ENCODE assay signal across 17 cellular contexts in genomic region chrX:120795301-120795700, GRCh38.
DNase-seq lines count a peak whose midpoint lies in the region; ATAC-seq and TF ChIP-seq lines count a peak whose summit lies in the region.
"Had no signal": no experiment of that assay in that cellular context is flagged by ENCODE, and none has a peak within 500 bp of the region (broad histone marks: within the 10 kb centered on the region; RNA-seq: fewer than 3 reads in every experiment).

No MANE protein-coding gene starts in this region.

- no peaks in the 10 kb centered on the region for H3K9me3 ChIP-seq in MG63

- H3K4me3 ChIP-seq in MG63 (no peak overlapping the region), choroid plexus epithelial cell (ENCODE audit: low read depth, low read length) (no peak overlapping the region), foreskin fibroblast (ENCODE audit: low read depth in 1 of 2, low read length in 2 of 2) (no peak overlapping the region)
- H3K4me3 ChIP-seq: GM23338, K562 had no signal

- H3K27me3 Mint-ChIP-seq in activated T-cell treated with anti-CD3 and anti-CD28 coated beads, Interleukin-2, amount 50 U/mL, for 24 hours = peaks cover 13% of the 10 kb centered on the region
- H3K27me3 Mint-ChIP-seq in stimulated activated naive CD8-positive, alpha-beta T cell treated with anti-CD3 and anti-CD28 coated beads, Interleukin-15, amount 100 ng/mL, for 72 hours = no peaks in the 10 kb centered on the region
- H3K27me3 Mint-ChIP-seq: CD4-positive, alpha-beta memory T cell had no signal

- no peaks in the 10 kb centered on the region for H3K36me3 ChIP-seq in MG63

- H3K9me3 Mint-ChIP-seq in activated T-cell treated with anti-CD3 and anti-CD28 coated beads, Interleukin-2, amount 50 U/mL, for 24 hours = no peaks in the 10 kb centered on the region
- H3K9me3 Mint-ChIP-seq in stimulated activated naive CD8-positive, alpha-beta T cell treated with anti-CD3 and anti-CD28 coated beads, Interleukin-15, amount 100 ng/mL, for 72 hours = no peaks in the 10 kb centered on the region
- H3K9me3 Mint-ChIP-seq: CD4-positive, alpha-beta memory T cell; GM23338 had no signal

- ATAC-seq in stimulated activated naive CD8-positive, alpha-beta T cell treated with anti-CD3 and anti-CD28 coated beads, Interleukin-15, Interleukin-2, amounts not matched to agents 100 U/mL and 50 U/mL, for 24 hours = no peak
- ATAC-seq in stimulated activated naive CD8-positive, alpha-beta T cell treated with anti-CD3 and anti-CD28 coated beads, Interleukin-15, amount 100 ng/mL, for 72 hours = no peak
- ATAC-seq: GM23338, HCT116, K562, Panc1 had no signal

- H3K27ac Mint-ChIP-seq in activated T-cell treated with anti-CD3 and anti-CD28 coated beads, Interleukin-2, amount 50 U/mL, for 24 hours = peak overlapping the region; percentile 34
- no peak overlapping the region for H3K27ac Mint-ChIP-seq in stimulated activated naive CD8-positive, alpha-beta T cell treated with anti-CD3 and anti-CD28 coated beads, Interleukin-15, amount 100 ng/mL, for 72 hours
- H3K27ac Mint-ChIP-seq: GM23338 had no signal

- no peaks in the 10 kb centered on the region for H3K27me3 ChIP-seq in MG63

- no peak for DNase-seq in activated T-cell treated with anti-CD3 and anti-CD28 coated beads, Interleukin-2, amount 50 U/mL, for 24 hours
- no peak for DNase-seq in activated T-cell treated with anti-CD3 and anti-CD28 coated beads for 4 hours
- peak; percentile 0 for DNase-seq in MG63
- peak; percentile 55 for DNase-seq in choroid plexus epithelial cell (ENCODE audit: low read depth)
- DNase-seq in foreskin fibroblast = peak; percentile 26 to 58
- DNase-seq in anterior cingulate cortex (lab: John Stamatoyannopoulos, UW) = no peak
- no peak for DNase-seq in stimulated activated naive CD8-positive, alpha-beta T cell treated with anti-CD3 and anti-CD28 coated beads, Interleukin-15, Interleukin-2, amounts not matched to agents 100 U/mL and 50 U/mL, for 24 hours
- no peak for DNase-seq in stimulated activated naive CD8-positive, alpha-beta T cell treated with anti-CD3 and anti-CD28 coated beads, Interleukin-15, amount 100 ng/mL, for 72 hours
- DNase-seq: CD4-positive, alpha-beta memory T cell; NCI-H1048; NCI-H1436 treated with DMSO at 0.1 percent for 48 hours; NCI-H2081; NCI-H524 had no signal

- no peak overlapping the region for H3K4me3 Mint-ChIP-seq in activated T-cell treated with anti-CD3 and anti-CD28 coated beads, Interleukin-2, amount 50 U/mL, for 24 hours
- H3K4me3 Mint-ChIP-seq in stimulated activated naive CD8-positive, alpha-beta T cell treated with anti-CD3 and anti-CD28 coated beads, Interleukin-15, amount 100 ng/mL, for 72 hours = no peak overlapping the region
- H3K4me3 Mint-ChIP-seq: CD4-positive, alpha-beta memory T cell; GM23338 had no signal

- peaks cover 54% of the 10 kb centered on the region for H3K4me1 Mint-ChIP-seq in activated T-cell treated with anti-CD3 and anti-CD28 coated beads, Interleukin-2, amount 50 U/mL, for 24 hours (ENCODE audit: low read depth)
- H3K4me1 Mint-ChIP-seq in stimulated activated naive CD8-positive, alpha-beta T cell treated with anti-CD3 and anti-CD28 coated beads, Interleukin-15, amount 100 ng/mL, for 72 hours = peaks cover 11% of the 10 kb centered on the region

- TF ChIP-seq CTCF in choroid plexus epithelial cell (conservative IDR thresholded peaks at IDR 0.05; ENCODE audit: low read depth, low read length) (no peak), foreskin fibroblast (IDR thresholded peaks at IDR 0.05; ENCODE audit: low read depth, low read length) (no peak)

- H3K36me3 Mint-ChIP-seq in activated T-cell treated with anti-CD3 and anti-CD28 coated beads, Interleukin-2, amount 50 U/mL, for 24 hours (ENCODE audit: low read depth) = no peaks in the 10 kb centered on the region
- H3K36me3 Mint-ChIP-seq: CD4-positive, alpha-beta memory T cell had no signal

Comparison
In these comparisons a context has a peak if more than half of its experiments do, and no peak if none do; other contexts are left out.
1. DNase-seq: peak in MG63 (single experiment), choroid plexus epithelial cell (single experiment) and foreskin fibroblast (2 of 2); none in activated T-cell treated with anti-CD3 and anti-CD28 coated beads, Interleukin-2, amount 50 U/mL, for 24 hours (single experiment), activated T-cell treated with anti-CD3 and anti-CD28 coated beads for 4 hours (single experiment), anterior cingulate cortex (0 of 58), stimulated activated naive CD8-positive, alpha-beta T cell treated with anti-CD3 and anti-CD28 coated beads, Interleukin-15, Interleukin-2, amounts not matched to agents 100 U/mL and 50 U/mL, for 24 hours (single experiment) and stimulated activated naive CD8-positive, alpha-beta T cell treated with anti-CD3 and anti-CD28 coated beads, Interleukin-15, amount 100 ng/mL, for 72 hours (0 of 2).